ENCODE assay signal across 29 cellular contexts in genomic region chr1:197811769-197812168, GRCh38. TPM values are rescaled to one million over a fixed set of nuclear protein-coding genes. Genes with fewer than 3 reads are reported as not detected.
DNase-seq lines count a peak whose midpoint lies in the region; ATAC-seq and TF ChIP-seq lines count a peak whose summit lies in the region.
"Had no signal": no experiment of that assay in that cellular context is flagged by ENCODE, and none has a peak within 500 bp of the region (broad histone marks: within the 10 kb centered on the region; RNA-seq: fewer than 3 reads in every experiment).

No MANE protein-coding gene starts in this region.

- H3K9me3 ChIP-seq in cardiac muscle cell (ENCODE audit: low read depth) = no peaks in the 10 kb centered on the region
- H3K9me3 ChIP-seq: breast epithelium, ovary, SJCRH30, suprapubic skin had no signal

- TF ChIP-seq CTCF in cardiac muscle cell (IDR thresholded peaks at IDR 0.05; ENCODE audit: low read depth, low read length) (no peak), dorsolateral prefrontal cortex (IDR thresholded peaks at IDR 0.05 in 54 of 56, conservative IDR thresholded peaks at IDR 0.05 in 2 of 56; ENCODE audit: low read depth in 1 of 56, partially characterized antibody in 56 of 56) (no peak)

- H3K4me3 ChIP-seq in cardiac muscle cell (no peak overlapping the region), dorsolateral prefrontal cortex (no peak overlapping the region)
- H3K4me3 ChIP-seq: breast epithelium, coronary artery, ovary, SJCRH30, smooth muscle cell, suprapubic skin had no signal

- H3K4me1 ChIP-seq in cardiac muscle cell (ENCODE audit: low read depth) = peaks cover 9% of the 10 kb centered on the region
- H3K4me1 ChIP-seq: breast epithelium, SJCRH30, suprapubic skin had no signal

- H3K36me3 ChIP-seq in cardiac muscle cell = no peaks in the 10 kb centered on the region
- H3K36me3 ChIP-seq: breast epithelium, ovary, SJCRH30, suprapubic skin had no signal

- DNase-seq in cardiac muscle cell (ENCODE audit: low read depth in 1 of 2, low spot score in 1 of 2) = peak in 1 of 2 donors; percentile 35
- no peak for DNase-seq in left cardiac atrium
- peak; percentile 4 for DNase-seq in amniotic epithelial cell (ENCODE audit: low read depth)
- DNase-seq in kidney glomerular epithelial cell (lab: John Stamatoyannopoulos, UW) = peak; percentile 52
- DNase-seq in dorsolateral prefrontal cortex = no peak
- no peak for DNase-seq in NOMO-1 treated with dmso at 0.1 percent for 144 hours (lab: John Stamatoyannopoulos, UW; ENCODE audit: unreplicated experiment)
- DNase-seq in NK-92 (lab: John Stamatoyannopoulos, UW; ENCODE audit: unreplicated experiment) = no peak
- DNase-seq: activated CD4-positive, alpha-beta T cell treated with anti-CD3 and anti-CD28 coated beads for 48 hours; activated naive CD4-positive, alpha-beta T cell treated with anti-CD3 and anti-CD28 coated beads, Interleukin-2, amount 10 ng/mL, durations not matched to agents 7 days and 5 days; amniotic stem cell; CD8-positive, alpha-beta T cell; DMS 273 treated with DMSO at 0.1 percent for 48 hours; effector memory CD4-positive, alpha-beta T cell; mammary epithelial cell; NCI-H2107; NCI-H774; nephron progenitor cell; ovary; retina; SJCRH30; stimulated activated naive CD4-positive, alpha-beta T cell; SW 1271 had no signal

- intact Hi-C loops in left cardiac atrium (cut with DNase I) = no loop called here
- intact Hi-C loops in dorsolateral prefrontal cortex (cut with DNase I) = no loop called here

- H3K27ac ChIP-seq in cardiac muscle cell (peak overlapping the region; percentile 8), dorsolateral prefrontal cortex (no peak overlapping the region)
- H3K27ac ChIP-seq: breast epithelium, coronary artery, ovary, SJCRH30, suprapubic skin had no signal

- H3K27me3 ChIP-seq in cardiac muscle cell (no peaks in the 10 kb centered on the region), dorsolateral prefrontal cortex (peaks cover 0 to 9% (median 0%) of the 10 kb centered on the region in 45 donors)
- H3K27me3 ChIP-seq: breast epithelium, ovary, SJCRH30, suprapubic skin had no signal

- no peak for ATAC-seq in left cardiac atrium
- no peak for ATAC-seq in GM18520 (IDR thresholded peaks at IDR 0.05; ENCODE audit: unreplicated experiment)
- ATAC-seq: activated T-helper 17 cell treated with anti-CD3 and anti-CD28 coated beads, Interleukin-2, amount 50 U/mL, for 72 hours; CD8-positive, alpha-beta T cell; HCT116 had no signal

RNA-seq across cellular contexts. Expression of gene DENND1B, which starts 36.5 kb away (rescaled TPM):
- total RNA-seq in cardiac muscle cell = 9.9 and 11.0 TPM in 2 replicates
- 11.0 and 14.9 TPM in 2 replicates for polyA plus RNA-seq in cardiac muscle cell
- total RNA-seq in left cardiac atrium = 10 to 100 TPM; 17.1 to 22.5 TPM
- 10 to 100 TPM; 11.6 to 37.6 (median 22.2) TPM for total RNA-seq in dorsolateral prefrontal cortex

Comparison
In these comparisons a context has a peak if more than half of its experiments do, and no peak if none do; other contexts are left out.
1. DNase-seq: peak in amniotic epithelial cell (single experiment) and kidney glomerular epithelial cell (single experiment); none in left cardiac atrium (single experiment), dorsolateral prefrontal cortex (0 of 10), NOMO-1 treated with dmso at 0.1 percent for 144 hours (single experiment) and NK-92 (single experiment).